11 cellular contexts compared by ENCODE assay signal in the genomic region with DNA sequence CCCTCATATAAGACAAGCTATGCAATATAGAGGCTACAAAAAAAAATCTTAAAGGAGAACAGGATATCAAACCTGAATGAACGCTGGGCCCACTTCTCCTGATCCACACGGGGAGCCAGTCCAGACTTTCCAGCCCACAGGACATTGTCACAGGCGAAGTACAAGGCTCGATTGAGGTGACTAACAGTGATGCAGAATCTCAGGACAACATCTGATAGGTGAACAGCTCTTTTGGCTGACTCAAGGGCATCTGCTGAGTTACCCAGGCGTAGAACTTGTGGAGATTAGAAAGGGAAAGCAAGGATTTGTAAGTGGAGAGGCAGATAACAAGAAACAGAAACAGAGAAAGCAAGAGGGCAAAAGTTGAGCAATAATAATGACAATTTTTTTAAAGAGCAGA. TPM values are rescaled to one million over a fixed set of nuclear protein-coding genes. Genes with fewer than 3 reads are reported as not detected.
DNase-seq lines count a peak whose midpoint lies in the region; ATAC-seq and TF ChIP-seq lines count a peak whose summit lies in the region.
"Had no signal": no experiment of that assay in that cellular context is flagged by ENCODE, and none has a peak within 500 bp of the region (broad histone marks: within the 10 kb centered on the region; RNA-seq: fewer than 3 reads in every experiment).

No MANE protein-coding gene starts in this region.

- H3K4me3 ChIP-seq in uterus (no peak overlapping the region), BE2C (ENCODE audit: low read depth, low read length) (no peak overlapping the region)

- no peak for ATAC-seq in stimulated activated naive CD8-positive, alpha-beta T cell treated with anti-CD3 and anti-CD28 coated beads, Interleukin-15, Interleukin-2, amounts not matched to agents 100 U/mL and 50 U/mL, for 24 hours
- no peak for ATAC-seq in activated CD8-positive, alpha-beta T cell treated with anti-CD3 and anti-CD28 coated beads for 36 hours

- no peak for TF ChIP-seq POLR2A in uterus (IDR thresholded peaks at IDR 0.05)

- CTCF ChIA-PET in activated CD8-positive, alpha-beta T cell treated with anti-CD3 and anti-CD28 coated beads for 36 hours (lab: Charles Lee): interaction anchor here (1.8 to 3.0 kb wide), 6 partner anchors 11 to 72 kb away, joined by 4 to 11 read pairs (median 6); a partner anchor contains a TSS

- H3K4me1 Mint-ChIP-seq in stimulated activated naive CD8-positive, alpha-beta T cell treated with anti-CD3 and anti-CD28 coated beads, Interleukin-15, Interleukin-2, amounts not matched to agents 100 ng/mL and 50 ng/mL, for 24 hours (ENCODE audit: low read depth): peaks cover 51% of the 10 kb centered on the region
- H3K4me1 Mint-ChIP-seq in activated CD8-positive, alpha-beta T cell treated with anti-CD3 and anti-CD28 coated beads for 36 hours (ENCODE audit: low read depth): peaks cover 44% of the 10 kb centered on the region
- peaks cover 35 to 58% of the 10 kb centered on the region in 2 donors for H3K4me1 Mint-ChIP-seq in immature natural killer cell

- H3K4me3 Mint-ChIP-seq in stimulated activated naive CD8-positive, alpha-beta T cell treated with anti-CD3 and anti-CD28 coated beads, Interleukin-15, Interleukin-2, amounts not matched to agents 100 ng/mL and 50 ng/mL, for 24 hours: peak overlapping the region; percentile 93
- H3K4me3 Mint-ChIP-seq in activated CD8-positive, alpha-beta T cell treated with anti-CD3 and anti-CD28 coated beads for 36 hours: peak overlapping the region; percentile 96
- peak overlapping the region; percentile 74 to 96 (median 92) for H3K4me3 Mint-ChIP-seq in immature natural killer cell

- POLR2A ChIA-PET in activated CD8-positive, alpha-beta T cell treated with anti-CD3 and anti-CD28 coated beads for 36 hours (lab: Charles Lee): interaction anchor here (0.6 to 4.3 kb wide), 7 partner anchors 10 to 120 kb away, joined by 3 to 34 read pairs (median 3); a partner anchor contains a TSS

- intact Hi-C loops in activated CD8-positive, alpha-beta T cell treated with anti-CD3 and anti-CD28 coated beads for 36 hours (cut with micrococcal nuclease): loop anchor here (10.0 kb wide), 1 partner anchor 72 kb away; a partner anchor contains a TSS
- intact Hi-C loops in uterus (cut with DNase I; ENCODE audit: low total_unique reads): no loop called here

- H3K4me1 ChIP-seq in uterus (peaks cover 0 to 12% of the 10 kb centered on the region in 2 donors), BE2C (peaks cover 4% of the 10 kb centered on the region; the same call in 1 of the 2 replicates)

- H3K27ac ChIP-seq in uterus: peak overlapping the region in 1 of 2 donors; percentile 88
- H3K27ac ChIP-seq: HL-60 had no signal

- no peaks in the 10 kb centered on the region for H3K9me3 ChIP-seq in uterus
- H3K9me3 ChIP-seq in BE2C: no peaks in the 10 kb centered on the region

- H3K9me3 Mint-ChIP-seq in stimulated activated naive CD8-positive, alpha-beta T cell treated with anti-CD3 and anti-CD28 coated beads, Interleukin-15, Interleukin-2, amounts not matched to agents 100 ng/mL and 50 ng/mL, for 24 hours: no peaks in the 10 kb centered on the region
- no peaks in the 10 kb centered on the region for H3K9me3 Mint-ChIP-seq in activated CD8-positive, alpha-beta T cell treated with anti-CD3 and anti-CD28 coated beads for 36 hours
- no peaks in the 10 kb centered on the region for H3K9me3 Mint-ChIP-seq in immature natural killer cell

- H3K36me3 ChIP-seq in uterus (no peaks in the 10 kb centered on the region), BE2C (no peaks in the 10 kb centered on the region; the same call in 1 of the 2 replicates)

- H3K27me3 ChIP-seq in uterus (no peaks in the 10 kb centered on the region), BE2C (no peaks in the 10 kb centered on the region)

- no peaks in the 10 kb centered on the region for H3K27me3 Mint-ChIP-seq in stimulated activated naive CD8-positive, alpha-beta T cell treated with anti-CD3 and anti-CD28 coated beads, Interleukin-15, Interleukin-2, amounts not matched to agents 100 ng/mL and 50 ng/mL, for 24 hours
- H3K27me3 Mint-ChIP-seq in activated CD8-positive, alpha-beta T cell treated with anti-CD3 and anti-CD28 coated beads for 36 hours: no peaks in the 10 kb centered on the region
- peaks cover 0 to 8% (median 5%) of the 10 kb centered on the region in 3 donors for H3K27me3 Mint-ChIP-seq in immature natural killer cell (ENCODE audit: low read depth in 3 of 3)

- DNase-seq in stimulated activated naive CD8-positive, alpha-beta T cell treated with anti-CD3 and anti-CD28 coated beads, Interleukin-15, Interleukin-2, amounts not matched to agents 100 U/mL and 50 U/mL, for 24 hours: no peak
- DNase-seq in activated CD8-positive, alpha-beta T cell treated with anti-CD3 and anti-CD28 coated beads for 36 hours: no peak
- no peak for DNase-seq in immature natural killer cell
- no peak for DNase-seq in midbrain (lab: John Stamatoyannopoulos, UW)
- DNase-seq in dermis blood vessel endothelial cell: no peak
- no peak for DNase-seq in uterus
- DNase-seq in BE2C: no peak
- DNase-seq: NCI-H82, substantia nigra had no signal

- H3K36me3 Mint-ChIP-seq in stimulated activated naive CD8-positive, alpha-beta T cell treated with anti-CD3 and anti-CD28 coated beads, Interleukin-15, Interleukin-2, amounts not matched to agents 100 ng/mL and 50 ng/mL, for 24 hours (ENCODE audit: low read depth): peaks cover 32% of the 10 kb centered on the region
- H3K36me3 Mint-ChIP-seq in activated CD8-positive, alpha-beta T cell treated with anti-CD3 and anti-CD28 coated beads for 36 hours (ENCODE audit: low read depth): peaks cover 40% of the 10 kb centered on the region
- H3K36me3 Mint-ChIP-seq in immature natural killer cell: peaks cover 7 to 24% (median 17%) of the 10 kb centered on the region in 3 donors

- H3K27ac Mint-ChIP-seq in stimulated activated naive CD8-positive, alpha-beta T cell treated with anti-CD3 and anti-CD28 coated beads, Interleukin-15, Interleukin-2, amounts not matched to agents 100 ng/mL and 50 ng/mL, for 24 hours: peak overlapping the region; percentile 89
- H3K27ac Mint-ChIP-seq in activated CD8-positive, alpha-beta T cell treated with anti-CD3 and anti-CD28 coated beads for 36 hours: peak overlapping the region; percentile 47
- H3K27ac Mint-ChIP-seq in immature natural killer cell: peak overlapping the region in 5 of 6 donors; percentile 29 to 94 (median 66)

- no peak for TF ChIP-seq CTCF in activated CD8-positive, alpha-beta T cell treated with anti-CD3 and anti-CD28 coated beads for 36 hours (IDR thresholded peaks at IDR 0.05)
- TF ChIP-seq CTCF in uterus (IDR thresholded peaks at IDR 0.05) (no peak), BE2C (IDR thresholded peaks at IDR 0.05; ENCODE audit: low read depth, low read length) (no peak)

RNA-seq across cellular contexts. Expression of a gene that starts 1.8 kb away (rescaled TPM):
- total RNA-seq in activated CD8-positive, alpha-beta T cell treated with anti-CD3 and anti-CD28 coated beads for 36 hours: 10 to 100 TPM; 25.8 to 26.3 TPM
- 10 to 100 TPM; 40.2 to 73.0 (median 56.9) TPM for polyA plus RNA-seq in immature natural killer cell
- total RNA-seq in dermis blood vessel endothelial cell: 34.0 and 41.4 TPM in 2 replicates
- total RNA-seq in uterus: 10 to 100 TPM; 26.1 to 46.3 (median 36.0) TPM
- polyA plus RNA-seq in BE2C (2012; ENCODE audit: insufficient read depth, insufficient read length, low read depth): 47.2 TPM

RNA-seq across cellular contexts. Expression of a gene that starts 6.9 kb away (rescaled TPM):
- total RNA-seq in activated CD8-positive, alpha-beta T cell treated with anti-CD3 and anti-CD28 coated beads for 36 hours: 1 to 10 TPM; 1.3 to 1.4 TPM
- not detected for polyA plus RNA-seq in immature natural killer cell
- total RNA-seq in dermis blood vessel endothelial cell: 3.9 and 4.6 TPM in 2 replicates
- 10 to 100 TPM in 1 of 4 donors, 1 to 10 TPM in 3; 2.7 to 19.9 (median 4.0) TPM for total RNA-seq in uterus
- polyA plus RNA-seq in BE2C (2012; ENCODE audit: insufficient read depth, insufficient read length, low read depth): 0.34 TPM

RNA-seq across cellular contexts. Expression of a gene that starts 10.5 kb away (rescaled TPM):
- 100 to 1,000 TPM; 261 to 269 TPM for total RNA-seq in activated CD8-positive, alpha-beta T cell treated with anti-CD3 and anti-CD28 coated beads for 36 hours
- polyA plus RNA-seq in immature natural killer cell: 100 to 1,000 TPM; 175 to 256 (median 194) TPM
- total RNA-seq in dermis blood vessel endothelial cell (187 and 192 TPM in 2 replicates), uterus (100 to 1,000 TPM; 118 to 226 (median 146) TPM)
- polyA plus RNA-seq in BE2C (2012; ENCODE audit: insufficient read depth, insufficient read length, low read depth): 544 TPM

RNA-seq across cellular contexts. Expression of a gene that starts 31.1 kb away (rescaled TPM):
- total RNA-seq in activated CD8-positive, alpha-beta T cell treated with anti-CD3 and anti-CD28 coated beads for 36 hours: under 1 TPM; 0.54 to 0.59 TPM
- under 1 TPM; 0.40 to 0.93 (median 0.86) TPM for polyA plus RNA-seq in immature natural killer cell
- 0.09 and 0.17 TPM in 2 replicates for total RNA-seq in dermis blood vessel endothelial cell
- total RNA-seq in uterus: 1 to 10 TPM in 3 of 4 donors, under 1 TPM in 1; 0.77 to 8.8 (median 5.4) TPM
- not detected for polyA plus RNA-seq in BE2C (2012; ENCODE audit: insufficient read depth, insufficient read length, low read depth)

RNA-seq across cellular contexts. Expression of a gene that starts 41.1 kb away (rescaled TPM):
- total RNA-seq in activated CD8-positive, alpha-beta T cell treated with anti-CD3 and anti-CD28 coated beads for 36 hours: 10 to 100 TPM; 41.5 to 43.6 TPM
- 10 to 100 TPM; 17.9 to 28.0 (median 20.7) TPM for polyA plus RNA-seq in immature natural killer cell
- total RNA-seq in dermis blood vessel endothelial cell (21.1 and 29.7 TPM in 2 replicates), uterus (10 to 100 TPM; 12.3 to 69.0 (median 32.2) TPM)
- 7.6 TPM for polyA plus RNA-seq in BE2C (2012; ENCODE audit: insufficient read depth, insufficient read length, low read depth)
